ENCODE assay signal across 15 cellular contexts in the genomic region with DNA sequence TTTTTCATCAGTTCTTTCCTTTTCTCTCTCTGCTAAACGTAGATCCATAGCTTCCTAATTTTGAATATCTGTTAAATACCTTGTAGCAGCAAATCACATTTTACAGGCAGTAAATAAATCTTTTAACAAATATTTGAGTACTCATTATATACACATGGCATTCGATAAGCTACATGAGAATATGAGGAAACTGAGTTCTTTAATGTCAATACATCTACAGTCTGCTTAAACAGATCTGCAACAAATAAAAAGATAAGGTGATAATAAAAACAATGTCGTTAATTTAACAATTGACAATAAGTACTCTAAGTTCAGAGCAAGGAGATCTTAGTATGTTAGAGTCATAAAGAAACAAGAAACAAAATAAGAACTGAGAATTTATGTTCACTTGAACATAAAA. TPM values are rescaled to one million over a fixed set of nuclear protein-coding genes. Genes with fewer than 3 reads are reported as not detected.
DNase-seq lines count a peak whose midpoint lies in the region; ATAC-seq and TF ChIP-seq lines count a peak whose summit lies in the region.
"Had no signal": no experiment of that assay in that cellular context is flagged by ENCODE, and none has a peak within 500 bp of the region (broad histone marks: within the 10 kb centered on the region; RNA-seq: fewer than 3 reads in every experiment).

No MANE protein-coding gene starts in this region.

- BruUV-seq in PC-3 (replicated peaks; lab: Mats Ljungman, UMichigan) = no TSS peak

- H4K20me1 ChIP-seq in PC-3 (ENCODE audit: low read length) = no peaks in the 10 kb centered on the region
- H4K20me1 ChIP-seq: BLaER1 treated with 17β-estradiol and CSF1 and Interleukin-3, amounts not matched to agents 10 nM and 100 nM had no signal

- no peak overlapping the region for H3K4me3 ChIP-seq in PC-3 (ENCODE audit: low read length)
- peak overlapping the region; percentile 14 for H3K4me3 ChIP-seq in endocrine pancreas (ENCODE audit: control insufficient read depth, insufficient read depth, low read length)
- H3K4me3 ChIP-seq in suprapubic skin = no peak overlapping the region
- H3K4me3 ChIP-seq: BLaER1 treated with 17β-estradiol and CSF1 and Interleukin-3, amounts not matched to agents 10 nM and 100 nM had no signal

- no peak overlapping the region for H2AFZ ChIP-seq in PC-3 (ENCODE audit: low read length)

- intact Hi-C loops in PC-3 (cut with micrococcal nuclease) = loop anchor here (5.0 kb wide), 1 partner anchor 41 kb away; a partner anchor contains a TSS

- TF ChIP-seq EP300 in suprapubic skin (IDR thresholded peaks at IDR 0.05) = no peak

- no peaks in the 10 kb centered on the region for H3K9me2 ChIP-seq in PC-3 (replicated peaks; ENCODE audit: low read length)

- no peaks in the 10 kb centered on the region for H3F3A ChIP-seq in PC-3 (ENCODE audit: low read length, unreplicated experiment)

- no peak for TF ChIP-seq CTCF in C4-2B (conservative IDR thresholded peaks at IDR 0.05)
- TF ChIP-seq CTCF in PC-3 (conservative IDR thresholded peaks at IDR 0.05; ENCODE audit: low read depth, low read length) = no peak
- TF ChIP-seq CTCF in suprapubic skin (IDR thresholded peaks at IDR 0.05) = no peak

- H3K4me1 ChIP-seq in PC-3 (ENCODE audit: insufficient read depth, low read length) (peaks cover 21% of the 10 kb centered on the region), endocrine pancreas (ENCODE audit: control insufficient read depth, insufficient read depth, low read length) (peaks cover 11% of the 10 kb centered on the region), suprapubic skin (peaks cover 2% of the 10 kb centered on the region)

- POLR2A ChIA-PET in PC-3 (lab: Charles Lee; ENCODE audit: unreplicated experiment) = no interaction called here

- H3K27ac ChIP-seq in C4-2B (peak overlapping the region; percentile 87), PC-3 (ENCODE audit: low read length) (peak overlapping the region; percentile 53; the same call in 1 of the 2 replicates), suprapubic skin (no peak overlapping the region)
- H3K27ac ChIP-seq: BLaER1 treated with 17β-estradiol and CSF1 and Interleukin-3, amounts not matched to agents 10 nM and 100 nM had no signal

- no peak for ATAC-seq in PC-3
- ATAC-seq: HepG2 had no signal

- in situ Hi-C loops in G401 (cut with HindIII; ENCODE audit: low sequenced_read_pairs) = no loop called here

- H3K79me2 ChIP-seq in PC-3 (ENCODE audit: low read length) = 0 out of 2 replicates have a peak, but pooled peaks cover 3% of the 10 kb centered on the region

- no peaks in the 10 kb centered on the region for H3K36me3 ChIP-seq in PC-3 (ENCODE audit: low read depth, low read length)
- no peaks in the 10 kb centered on the region for H3K36me3 ChIP-seq in endocrine pancreas (ENCODE audit: control insufficient read depth, insufficient read depth, low read length)
- H3K36me3 ChIP-seq in suprapubic skin = peaks cover 19% of the 10 kb centered on the region

- H3K9ac ChIP-seq in PC-3 (ENCODE audit: low read length) (no peak overlapping the region), endocrine pancreas (ENCODE audit: control insufficient read depth, insufficient read depth, low read length) (no peak overlapping the region)
- H3K9ac ChIP-seq: BLaER1 treated with 17β-estradiol and CSF1 and Interleukin-3, amounts not matched to agents 10 nM and 100 nM had no signal

- H3K9me3 ChIP-seq in PC-3 (ENCODE audit: low read length) (no peaks in the 10 kb centered on the region), endocrine pancreas (ENCODE audit: control insufficient read depth, low read length) (no peaks in the 10 kb centered on the region), suprapubic skin (no peaks in the 10 kb centered on the region)

- DNase-seq in PC-3 (no peak), G401 (ENCODE audit: low spot score) (no peak), NCI-H2196 (lab: John Stamatoyannopoulos, UW; ENCODE audit: unreplicated experiment) (no peak), suprapubic skin (ENCODE audit: low spot score in 2 of 2) (no peak), NCI-H2171 (lab: John Stamatoyannopoulos, UW) (no peak)
- DNase-seq: AML-193; Calu3; CD4-positive, alpha-beta T cell; DMS79; GDM1; HFFc6 had no signal

- TF ChIP-seq POLR2A in suprapubic skin (IDR thresholded peaks at IDR 0.05) = no peak

- H3K27me3 ChIP-seq in PC-3 (ENCODE audit: low read length) (no peaks in the 10 kb centered on the region), endocrine pancreas (ENCODE audit: control insufficient read depth, insufficient read depth, low read length) (no peaks in the 10 kb centered on the region), suprapubic skin (no peaks in the 10 kb centered on the region)
- H3K27me3 ChIP-seq: BLaER1 treated with 17β-estradiol and CSF1 and Interleukin-3, amounts not matched to agents 10 nM and 100 nM had no signal

- H3K4me2 ChIP-seq in PC-3 (ENCODE audit: low read length) = peak overlapping the region; percentile 57; the same call in 1 of the 2 replicates
- H3K4me2 ChIP-seq: BLaER1 treated with 17β-estradiol and CSF1 and Interleukin-3, amounts not matched to agents 10 nM and 100 nM had no signal

- CTCF ChIA-PET in PC-3 (lab: Charles Lee) = no interaction called here

- WGBS in suprapubic skin = 94% methylated on average over 3 of the region's 3 CpGs

RNA-seq across cellular contexts. Expression of a gene that starts 42.9 kb away (rescaled TPM):
- total RNA-seq in PC-3 (2014; rRNA removed) = 143 and 174 TPM in 2 replicates
- total RNA-seq in G401 (2014; rRNA removed; shearing (Covaris generic)) = 220 and 233 TPM in 2 replicates
- 10 to 100 TPM; 49.6 to 96.4 (median 88.7) TPM for total RNA-seq in suprapubic skin

RNA-seq across cellular contexts. Expression of a gene that starts 43.4 kb away (rescaled TPM):
- total RNA-seq in PC-3 (2014; rRNA removed) = 13.8 and 15.3 TPM in 2 replicates
- 16.9 and 29.9 TPM in 2 replicates for total RNA-seq in G401 (2014; rRNA removed; shearing (Covaris generic))
- 10 to 100 TPM in 2 of 4 donors, 1 to 10 TPM in 2; 6.3 to 11.7 (median 10.3) TPM for total RNA-seq in suprapubic skin
